In genomic region chr11:34492806-34493414, GRCh38 we compare ENCODE assay signal across 9 cellular contexts. TPM values are rescaled to one million over a fixed set of nuclear protein-coding genes. Genes with fewer than 3 reads are reported as not detected.
DNase-seq lines count a peak whose midpoint lies in the region; ATAC-seq and TF ChIP-seq lines count a peak whose summit lies in the region.
"Had no signal": no experiment of that assay in that cellular context is flagged by ENCODE, and none has a peak within 500 bp of the region (broad histone marks: within the 10 kb centered on the region; RNA-seq: fewer than 3 reads in every experiment).

No MANE protein-coding gene starts in this region.

- peak; percentile 42 for TF ChIP-seq CTCF in CD8-positive, alpha-beta T cell (IDR thresholded peaks at IDR 0.05)
- TF ChIP-seq CTCF in foreskin keratinocyte (conservative IDR thresholded peaks at IDR 0.05) (peak; percentile 80), parathyroid adenoma (IDR thresholded peaks at IDR 0.05) (peak; percentile 46)

- peaks cover 2% of the 10 kb centered on the region for H3K27me3 Mint-ChIP-seq in CD8-positive, alpha-beta T cell (ENCODE audit: low read depth)

- H3K27ac ChIP-seq in CD8-positive, alpha-beta T cell (ENCODE audit: low read depth, low read length) = no peak overlapping the region
- no peak overlapping the region for H3K27ac ChIP-seq in foreskin keratinocyte
- H3K27ac ChIP-seq in parathyroid adenoma = no peak overlapping the region

- POLR2A ChIA-PET in CD8-positive, alpha-beta T cell (lab: Charles Lee) = no interaction called here
- POLR2A ChIA-PET in HEK293T (lab: Yijun Ruan, JAX) = interaction anchor here (1.2 kb wide), 1 partner anchor 127 kb away, joined by 4 read pairs; no protein-coding TSS in a partner anchor

- H3K9me3 ChIP-seq in CD8-positive, alpha-beta T cell (ENCODE audit: low read length) = no peaks in the 10 kb centered on the region
- no peaks in the 10 kb centered on the region for H3K9me3 ChIP-seq in parathyroid adenoma (ENCODE audit: control insufficient read depth, low read length)

- peak in 3 of 7 experiments; percentile 26 to 42 (median 35) for DNase-seq in CD8-positive, alpha-beta T cell
- DNase-seq in HEK293T (ENCODE audit: extremely low spot score) (peak; percentile 56), NCI-H748 (lab: John Stamatoyannopoulos, UW; ENCODE audit: unreplicated experiment) (peak; percentile 79), foreskin keratinocyte (no peak)
- peak; percentile 42 for DNase-seq in activated CD8-positive, alpha-beta memory T cell treated with anti-CD3 and anti-CD28 coated beads, Interleukin-2, amount 50 U/mL, for 4 hours

- H3K9me3 Mint-ChIP-seq in CD8-positive, alpha-beta T cell = no peaks in the 10 kb centered on the region

- no peak for ATAC-seq in CD8-positive, alpha-beta T cell
- ATAC-seq in foreskin keratinocyte (no peak), GM19023 (IDR thresholded peaks at IDR 0.05; ENCODE audit: unreplicated experiment) (no peak), HG03280 (IDR thresholded peaks at IDR 0.05; ENCODE audit: unreplicated experiment) (no peak)

- CTCF ChIA-PET in CD8-positive, alpha-beta T cell (lab: Charles Lee) = interaction anchor here (0.6 to 2.4 kb wide), 21 partner anchors 10 to 1165 kb away, joined by 3 to 17 read pairs (median 4); no protein-coding TSS in a partner anchor
- CTCF ChIA-PET in HEK293T (lab: Yijun Ruan, JAX) = interaction anchor here (0.7 to 1.7 kb wide), 14 partner anchors 9 to 416 kb away, joined by 3 to 8 read pairs (median 4); partner anchors contain the start of gene CAT

- intact Hi-C loops in CD8-positive, alpha-beta T cell (cut with DNase I, micrococcal nuclease) = loop anchor here (1.0 to 2.0 kb wide), 3 partner anchors 318 to 685 kb away; no protein-coding TSS in a partner anchor

- H3K9ac ChIP-seq in parathyroid adenoma = no peak overlapping the region

- H3K4me2 ChIP-seq in parathyroid adenoma (ENCODE audit: low read length) = no peak overlapping the region

- no peak overlapping the region for H3K4me3 Mint-ChIP-seq in CD8-positive, alpha-beta T cell

- no peak overlapping the region for H3K27ac Mint-ChIP-seq in CD8-positive, alpha-beta T cell

- H3K79me2 ChIP-seq in parathyroid adenoma = no peaks in the 10 kb centered on the region

- H3K4me3 ChIP-seq in CD8-positive, alpha-beta T cell (ENCODE audit: low read depth, low read length) = no peak overlapping the region
- no peak overlapping the region for H3K4me3 ChIP-seq in parathyroid adenoma (ENCODE audit: low read depth, low read length)

- no peak overlapping the region for H2AFZ ChIP-seq in parathyroid adenoma

- H3K4me1 ChIP-seq in CD8-positive, alpha-beta T cell (ENCODE audit: insufficient read depth, low read length) = no peaks in the 10 kb centered on the region
- no peaks in the 10 kb centered on the region for H3K4me1 ChIP-seq in foreskin keratinocyte
- no peaks in the 10 kb centered on the region for H3K4me1 ChIP-seq in parathyroid adenoma

- no peaks in the 10 kb centered on the region for H3K36me3 Mint-ChIP-seq in CD8-positive, alpha-beta T cell

- H3K36me3 ChIP-seq in CD8-positive, alpha-beta T cell (ENCODE audit: insufficient read depth, low read length) = no peaks in the 10 kb centered on the region
- no peaks in the 10 kb centered on the region for H3K36me3 ChIP-seq in parathyroid adenoma (ENCODE audit: control insufficient read depth, insufficient read depth, low read length)

- H3K27me3 ChIP-seq in CD8-positive, alpha-beta T cell (ENCODE audit: insufficient read depth, low read length) = no peaks in the 10 kb centered on the region
- H3K27me3 ChIP-seq in foreskin keratinocyte (peaks cover 18% of the 10 kb centered on the region), parathyroid adenoma (ENCODE audit: control insufficient read depth, insufficient read depth, low read length) (no peaks in the 10 kb centered on the region)

- no peaks in the 10 kb centered on the region for H3K4me1 Mint-ChIP-seq in CD8-positive, alpha-beta T cell (ENCODE audit: low read depth)

TF ChIP-seq in HEK293T, 16 proteins besides CTCF, POLR2A, EP300 and RAD21:
- TF ChIP-seq LEF1 (IDR thresholded peaks at IDR 0.05; ENCODE audit: borderline replicate concordance) (no peak), NFRKB (IDR thresholded peaks at IDR 0.05) (no peak), FOXK2 (IDR thresholded peaks at IDR 0.05) (no peak), FOXA1 (IDR thresholded peaks at IDR 0.05) (no peak)

RNA-seq across cellular contexts. Expression of gene ELF5, which starts 20.7 kb away (rescaled TPM):
- total RNA-seq in CD8-positive, alpha-beta T cell = not detected
- not detected in 2 replicates for total RNA-seq in foreskin keratinocyte
- polyA plus RNA-seq in foreskin keratinocyte = not detected in 2 replicates
- total RNA-seq: skeletal muscle tissue had no signal

RNA-seq across cellular contexts. Expression of gene CAT, which starts 54.2 kb away (rescaled TPM):
- total RNA-seq in CD8-positive, alpha-beta T cell = 1 to 10 TPM; 8.2 to 8.7 TPM
- 29.7 and 41.1 TPM in 2 replicates for total RNA-seq in foreskin keratinocyte
- polyA plus RNA-seq in foreskin keratinocyte = 17.0 and 20.8 TPM in 2 replicates

Comparison
In these comparisons a context has a peak if more than half of its experiments do, and no peak if none do; other contexts are left out.
1. DNase-seq: peak in HEK293T (single experiment), NCI-H748 (single experiment) and activated CD8-positive, alpha-beta memory T cell treated with anti-CD3 and anti-CD28 coated beads, Interleukin-2, amount 50 U/mL, for 4 hours (single experiment); none in foreskin keratinocyte (0 of 2).
2. Peak in every context shown above with its lines, with median percentiles within 50 percentile points of each other: CTCF ChIP-seq.